In genomic region chr4:128470492-128471053, GRCh38 we compare ENCODE assay signal across 31 cellular contexts.
"Had no signal": no experiment of that assay in that cellular context is flagged by ENCODE, and none has a peak within 500 bp of the region (broad histone marks: within the 10 kb centered on the region; RNA-seq: fewer than 3 reads in every experiment).

No MANE protein-coding gene starts in this region.

- DNase-seq: activated CD4-positive, alpha-beta T cell treated with anti-CD3 and anti-CD28 coated beads for 1 hour; activated CD4-positive, alpha-beta T cell treated with anti-CD3 and anti-CD28 coated beads, Interleukin-2, amount 10 ng/mL, durations not matched to agents 7 days and 5 days; activated CD8-positive, alpha-beta T cell treated with anti-CD3 and anti-CD28 coated beads for 36 hours; activated gamma-delta T cell treated with Interleukin-2 at 50 U/mL for 16 hours; activated naive CD4-positive, alpha-beta T cell treated with anti-CD3 and anti-CD28 coated beads, Interleukin-2, amount 50 U/mL, for 16 hours; activated T-cell treated with anti-CD3 and anti-CD28 coated beads, Interleukin-2, amount 50 U/mL, for 4 hours; amniotic stem cell; brain microvascular endothelial cell; effector memory CD8-positive, alpha-beta T cell; foreskin fibroblast; head of caudate nucleus; hypothalamus; immature natural killer cell; kidney; left colon; lower lobe of right lung; mesendoderm; sigmoid colon; small intestine; stimulated activated CD4-positive, alpha-beta T cell treated with anti-CD3 and anti-CD28 coated beads, Interleukin-4, amount 100 ng/mL, for 24 hours; stomach; T-helper 9 cell; thyroid gland; upper lobe of right lung had no signal

- H3K4me1 Mint-ChIP-seq: activated CD4-positive, alpha-beta T cell treated with anti-CD3 and anti-CD28 coated beads, Interleukin-2, amount 10 ng/mL, durations not matched to agents 7 days and 5 days; activated T-helper 17 cell treated with anti-CD3 and anti-CD28 coated beads, Interleukin-2, amount 50 U/mL, for 72 hours; immature natural killer cell; stimulated activated effector memory CD8-positive, alpha-beta T cell treated with anti-CD3 and anti-CD28 coated beads, Interleukin-12 subunit alpha, Interleukin-12 subunit beta, amount 100 ng/mL, for 72 hours; WTC11 had no signal

- H3K27ac Mint-ChIP-seq: activated CD4-positive, alpha-beta T cell treated with anti-CD3 and anti-CD28 coated beads, Interleukin-2, amount 10 ng/mL, durations not matched to agents 7 days and 5 days; activated CD8-positive, alpha-beta T cell treated with anti-CD3 and anti-CD28 coated beads for 36 hours; activated T-helper 17 cell treated with anti-CD3 and anti-CD28 coated beads, Interleukin-2, amount 50 U/mL, for 72 hours; effector memory CD8-positive, alpha-beta T cell; immature natural killer cell; natural killer cell treated with Interleukin-12 subunit alpha and Interleukin-12 subunit beta and Interleukin-15 and Interleukin-18, amount 100 ng/mL, for 72 hours; stimulated activated effector memory CD8-positive, alpha-beta T cell treated with anti-CD3 and anti-CD28 coated beads, Interleukin-12 subunit alpha, Interleukin-12 subunit beta, amount 100 ng/mL, for 72 hours; T-helper 1 cell treated with Interleukin-12 subunit alpha and Interleukin-12 subunit beta and Interleukin-4 antibody, amounts not matched to agents 30 μg/mL and 1 μg/mL, for 36 hours; WTC11 had no signal

- H3K27me3 ChIP-seq: brain microvascular endothelial cell, sigmoid colon, stomach, thyroid gland, upper lobe of right lung had no signal

- ATAC-seq: activated CD8-positive, alpha-beta T cell treated with anti-CD3 and anti-CD28 coated beads for 36 hours; activated T-cell treated with anti-CD3 and anti-CD28 coated beads, Interleukin-2, amount 50 U/mL, for 4 hours; activated T-helper 17 cell treated with anti-CD3 and anti-CD28 coated beads, Interleukin-2, amount 50 U/mL, for 72 hours; effector memory CD8-positive, alpha-beta T cell; left colon; lower lobe of right lung; natural killer cell treated with Interleukin-12 subunit alpha and Interleukin-12 subunit beta and Interleukin-15 and Interleukin-18, amount 100 ng/mL, for 72 hours; stimulated activated effector memory CD8-positive, alpha-beta T cell treated with anti-CD3 and anti-CD28 coated beads, Interleukin-12 subunit alpha, Interleukin-12 subunit beta, amount 100 ng/mL, for 72 hours; upper lobe of right lung; WTC11 had no signal

- H3K36me3 ChIP-seq: brain microvascular endothelial cell, lower lobe of right lung, sigmoid colon, stomach, thyroid gland, upper lobe of right lung had no signal

- H3K36me3 Mint-ChIP-seq: immature natural killer cell; natural killer cell treated with Interleukin-12 subunit alpha and Interleukin-12 subunit beta and Interleukin-15 and Interleukin-18, amount 100 ng/mL, for 72 hours; stimulated activated effector memory CD8-positive, alpha-beta T cell treated with anti-CD3 and anti-CD28 coated beads, Interleukin-12 subunit alpha, Interleukin-12 subunit beta, amount 100 ng/mL, for 72 hours had no signal

- H3K9me3 Mint-ChIP-seq: activated CD4-positive, alpha-beta T cell treated with anti-CD3 and anti-CD28 coated beads, Interleukin-2, amount 10 ng/mL, durations not matched to agents 7 days and 5 days; activated CD8-positive, alpha-beta T cell treated with anti-CD3 and anti-CD28 coated beads for 36 hours; activated T-cell treated with anti-CD3 and anti-CD28 coated beads, Interleukin-2, amount 50 U/mL, for 4 hours; activated T-helper 17 cell treated with anti-CD3 and anti-CD28 coated beads, Interleukin-2, amount 50 U/mL, for 72 hours; effector memory CD8-positive, alpha-beta T cell; immature natural killer cell; natural killer cell treated with Interleukin-12 subunit alpha and Interleukin-12 subunit beta and Interleukin-15 and Interleukin-18, amount 100 ng/mL, for 72 hours; stimulated activated effector memory CD8-positive, alpha-beta T cell treated with anti-CD3 and anti-CD28 coated beads, Interleukin-12 subunit alpha, Interleukin-12 subunit beta, amount 100 ng/mL, for 72 hours; T-helper 1 cell treated with Interleukin-12 subunit alpha and Interleukin-12 subunit beta and Interleukin-4 antibody, amounts not matched to agents 30 μg/mL and 1 μg/mL, for 36 hours had no signal

- H3K27me3 Mint-ChIP-seq: activated CD4-positive, alpha-beta T cell treated with anti-CD3 and anti-CD28 coated beads, Interleukin-2, amount 10 ng/mL, durations not matched to agents 7 days and 5 days; activated CD8-positive, alpha-beta T cell treated with anti-CD3 and anti-CD28 coated beads for 36 hours; activated T-helper 17 cell treated with anti-CD3 and anti-CD28 coated beads, Interleukin-2, amount 50 U/mL, for 72 hours; effector memory CD8-positive, alpha-beta T cell had no signal

- H3K4me3 ChIP-seq: coronary artery, lower lobe of right lung, sigmoid colon, stomach, thyroid gland, upper lobe of right lung had no signal

- H3K9me3 ChIP-seq: lower lobe of right lung, sigmoid colon, stomach, thyroid gland, upper lobe of right lung had no signal

- H3K4me3 Mint-ChIP-seq: activated CD4-positive, alpha-beta T cell treated with anti-CD3 and anti-CD28 coated beads, Interleukin-2, amount 10 ng/mL, durations not matched to agents 7 days and 5 days; activated CD8-positive, alpha-beta T cell treated with anti-CD3 and anti-CD28 coated beads for 36 hours; activated T-cell treated with anti-CD3 and anti-CD28 coated beads, Interleukin-2, amount 50 U/mL, for 4 hours; activated T-helper 17 cell treated with anti-CD3 and anti-CD28 coated beads, Interleukin-2, amount 50 U/mL, for 72 hours; effector memory CD8-positive, alpha-beta T cell; immature natural killer cell; natural killer cell treated with Interleukin-12 subunit alpha and Interleukin-12 subunit beta and Interleukin-15 and Interleukin-18, amount 100 ng/mL, for 72 hours; stimulated activated effector memory CD8-positive, alpha-beta T cell treated with anti-CD3 and anti-CD28 coated beads, Interleukin-12 subunit alpha, Interleukin-12 subunit beta, amount 100 ng/mL, for 72 hours; T-helper 1 cell treated with Interleukin-12 subunit alpha and Interleukin-12 subunit beta and Interleukin-4 antibody, amounts not matched to agents 30 μg/mL and 1 μg/mL, for 36 hours; WTC11 had no signal

- FAIRE-seq: astrocyte, kidney, small intestine had no signal

- H3K27ac ChIP-seq: brain microvascular endothelial cell, coronary artery, lower lobe of right lung, sigmoid colon, stomach, thyroid gland, upper lobe of right lung had no signal
